12 cellular contexts compared by ENCODE assay signal in genomic region chr10:102668312-102669110, GRCh38. TPM values are rescaled to one million over a fixed set of nuclear protein-coding genes. Genes with fewer than 3 reads are reported as not detected.
DNase-seq lines count a peak whose midpoint lies in the region; ATAC-seq and TF ChIP-seq lines count a peak whose summit lies in the region.
"Had no signal": no experiment of that assay in that cellular context is flagged by ENCODE, and none has a peak within 500 bp of the region (broad histone marks: within the 10 kb centered on the region; RNA-seq: fewer than 3 reads in every experiment).

No MANE protein-coding gene starts in this region.

- peaks cover 15% of the 10 kb centered on the region for H3K4me1 Mint-ChIP-seq in activated naive CD4-positive, alpha-beta T cell treated with anti-CD3 and anti-CD28 coated beads for 36 hours (ENCODE audit: low read depth)

- TF ChIP-seq CTCF in Loucy (conservative IDR thresholded peaks at IDR 0.05; ENCODE audit: low read length) (no peak), esophagus muscularis mucosa (IDR thresholded peaks at IDR 0.05) (no peak), psoas muscle (IDR thresholded peaks at IDR 0.05) (no peak), GM10248 (IDR thresholded peaks at IDR 0.05; ENCODE audit: control extremely low read depth, extremely low read depth, low read depth, missing control alignments) (no peak)

- no peaks in the 10 kb centered on the region for H3F3A ChIP-seq in Loucy (ENCODE audit: low read depth)

- no peaks in the 10 kb centered on the region for H3K27me3 Mint-ChIP-seq in activated naive CD4-positive, alpha-beta T cell treated with anti-CD3 and anti-CD28 coated beads for 36 hours (ENCODE audit: low read depth)
- H3K27me3 Mint-ChIP-seq: activated CD8-positive, alpha-beta memory T cell treated with anti-CD3 and anti-CD28 coated beads, Interleukin-2, amount 10 ng/mL, durations not matched to agents 7 days and 5 days had no signal

- no peaks in the 10 kb centered on the region for H3K36me3 Mint-ChIP-seq in activated naive CD4-positive, alpha-beta T cell treated with anti-CD3 and anti-CD28 coated beads for 36 hours (ENCODE audit: low read depth)
- H3K36me3 Mint-ChIP-seq: activated CD8-positive, alpha-beta memory T cell treated with anti-CD3 and anti-CD28 coated beads, Interleukin-2, amount 10 ng/mL, durations not matched to agents 7 days and 5 days; CD4-positive, CD25-positive, alpha-beta regulatory T cell had no signal

- CTCF ChIA-PET in GM10248 (lab: Yijun Ruan, JAX): interaction anchor here (1.3 to 3.1 kb wide), 6 partner anchors 7 to 436 kb away, joined by 3 to 25 read pairs (median 8); no protein-coding TSS in a partner anchor
- CTCF ChIA-PET in activated naive CD4-positive, alpha-beta T cell treated with anti-CD3 and anti-CD28 coated beads for 36 hours (lab: Charles Lee): interaction anchor here (1.1 to 3.4 kb wide), 2 partner anchors 9 to 15 kb away, joined by 4 to 13 read pairs; no protein-coding TSS in a partner anchor

- TF ChIP-seq EP300 in esophagus muscularis mucosa (IDR thresholded peaks at IDR 0.05): no peak

- no peaks in the 10 kb centered on the region; a peak in 1 of 22 replicates for H4K20me1 ChIP-seq in BLaER1 treated with 17β-estradiol and CSF1 and Interleukin-3, amounts not matched to agents 10 nM and 100 nM
- H4K20me1 ChIP-seq in Loucy (ENCODE audit: insufficient read depth, low read length, poor library complexity, severe bottlenecking): no peaks in the 10 kb centered on the region

- H3K27ac ChIP-seq in BLaER1 treated with 17β-estradiol and CSF1 and Interleukin-3, amounts not matched to agents 10 nM and 100 nM: peak overlapping the region in 9 of 11 experiments; percentile 51 to 82 (median 67); a peak in 13 of 22 replicates
- H3K27ac ChIP-seq in esophagus muscularis mucosa (replicated peaks in 1 of 4) (peak overlapping the region in 3 of 4 donors; percentile 28 to 66 (median 41)), psoas muscle (peak overlapping the region; percentile 46)

- peak overlapping the region; percentile 78 to 99 (median 97) for H3K4me2 ChIP-seq in BLaER1 treated with 17β-estradiol and CSF1 and Interleukin-3, amounts not matched to agents 10 nM and 100 nM
- H3K4me2 ChIP-seq in Loucy (ENCODE audit: low read depth, low read length, poor library complexity, severe bottlenecking): no peak overlapping the region

- no peaks in the 10 kb centered on the region for H3K27me3 ChIP-seq in BLaER1 treated with 17β-estradiol and CSF1 and Interleukin-3, amounts not matched to agents 10 nM and 100 nM
- H3K27me3 ChIP-seq in Loucy (ENCODE audit: insufficient read depth, low read length, poor library complexity, severe bottlenecking) (no peaks in the 10 kb centered on the region), esophagus muscularis mucosa (no peaks in the 10 kb centered on the region), psoas muscle (ENCODE audit: insufficient read depth in 3 of 3, low read length in 2 of 3) (no peaks in the 10 kb centered on the region)

- no peak overlapping the region for H3K27ac Mint-ChIP-seq in activated naive CD4-positive, alpha-beta T cell treated with anti-CD3 and anti-CD28 coated beads for 36 hours
- H3K27ac Mint-ChIP-seq: activated CD8-positive, alpha-beta memory T cell treated with anti-CD3 and anti-CD28 coated beads, Interleukin-2, amount 10 ng/mL, durations not matched to agents 7 days and 5 days had no signal

- peaks cover 74 to 98% (median 83%) of the 10 kb centered on the region in 10 experiments for H3K4me1 ChIP-seq in BLaER1 treated with 17β-estradiol and CSF1 and Interleukin-3, amounts not matched to agents 10 nM and 100 nM
- H3K4me1 ChIP-seq in Loucy (ENCODE audit: insufficient read depth, low read length, poor library complexity, severe bottlenecking) (peaks cover 44% of the 10 kb centered on the region), esophagus muscularis mucosa (peaks cover 24 to 33% (median 29%) of the 10 kb centered on the region in 4 donors), psoas muscle (peaks cover 17% of the 10 kb centered on the region)

- intact Hi-C loops in esophagus muscularis mucosa (cut with DNase I) (no loop called here), psoas muscle (cut with DNase I) (no loop called here)
- intact Hi-C loops in activated naive CD4-positive, alpha-beta T cell treated with anti-CD3 and anti-CD28 coated beads for 36 hours (cut with micrococcal nuclease): no loop called here

- H2AFZ ChIP-seq in Loucy (ENCODE audit: low read length): no peak overlapping the region; the same call in 1 of the 2 replicates

- no peak for TF ChIP-seq POLR2A in esophagus muscularis mucosa (IDR thresholded peaks at IDR 0.05; ENCODE audit: low read depth)

- POLR2A ChIA-PET in GM10248 (lab: Yijun Ruan, JAX): no interaction called here

- no peaks in the 10 kb centered on the region for H3K36me3 ChIP-seq in BLaER1 treated with 17β-estradiol and CSF1 and Interleukin-3, amounts not matched to agents 10 nM and 100 nM
- H3K36me3 ChIP-seq in Loucy (ENCODE audit: insufficient read depth, low read length) (no peaks in the 10 kb centered on the region), esophagus muscularis mucosa (no peaks in the 10 kb centered on the region), psoas muscle (ENCODE audit: insufficient read depth in 1 of 2, low read depth in 1 of 2) (no peaks in the 10 kb centered on the region)

- WGBS in esophagus muscularis mucosa: 74% methylated on average over 8 of the region's 10 CpGs
- WGBS in psoas muscle, 3 donors: 41 to 78% (median 59%) methylated on average over 10 of the region's 10 CpGs

- H3K9me2 ChIP-seq in Loucy (replicated peaks; ENCODE audit: low read depth, low read length): no peaks in the 10 kb centered on the region

- ATAC-seq in psoas muscle: peak in 2 of 4 donors; percentile 13 to 23
- no peak for ATAC-seq in HG02759 (IDR thresholded peaks at IDR 0.05; ENCODE audit: unreplicated experiment)
- ATAC-seq: activated CD8-positive, alpha-beta memory T cell treated with anti-CD3 and anti-CD28 coated beads, Interleukin-2, amount 10 ng/mL, durations not matched to agents 7 days and 5 days had no signal

- no peaks in the 10 kb centered on the region for H3K9me3 Mint-ChIP-seq in activated naive CD4-positive, alpha-beta T cell treated with anti-CD3 and anti-CD28 coated beads for 36 hours
- H3K9me3 Mint-ChIP-seq: CD4-positive, CD25-positive, alpha-beta regulatory T cell had no signal

- no peaks in the 10 kb centered on the region for H3K9me3 ChIP-seq in BLaER1 treated with 17β-estradiol and CSF1 and Interleukin-3, amounts not matched to agents 10 nM and 100 nM (replicated peaks in 1 of 11)
- H3K9me3 ChIP-seq in Loucy (ENCODE audit: insufficient read depth, low read depth, low read length): no peaks in the 10 kb centered on the region
- no peaks in the 10 kb centered on the region for H3K9me3 ChIP-seq in esophagus muscularis mucosa
- no peaks in the 10 kb centered on the region for H3K9me3 ChIP-seq in psoas muscle

- H3K4me3 Mint-ChIP-seq in activated naive CD4-positive, alpha-beta T cell treated with anti-CD3 and anti-CD28 coated beads for 36 hours: no peak overlapping the region
- H3K4me3 Mint-ChIP-seq: activated CD8-positive, alpha-beta memory T cell treated with anti-CD3 and anti-CD28 coated beads, Interleukin-2, amount 10 ng/mL, durations not matched to agents 7 days and 5 days; CD4-positive, CD25-positive, alpha-beta regulatory T cell had no signal

- peak overlapping the region in 10 of 11 experiments; percentile 25 to 69 (median 54); a peak in 17 of 22 replicates for H3K9ac ChIP-seq in BLaER1 treated with 17β-estradiol and CSF1 and Interleukin-3, amounts not matched to agents 10 nM and 100 nM
- H3K9ac ChIP-seq in Loucy (ENCODE audit: low read depth, low read length, poor library complexity, severe bottlenecking): peak overlapping the region; percentile 31

- no peaks in the 10 kb centered on the region for H3K79me2 ChIP-seq in Loucy (ENCODE audit: insufficient read depth, low read length)

- H3K4me3 ChIP-seq in BLaER1 treated with 17β-estradiol and CSF1 and Interleukin-3, amounts not matched to agents 10 nM and 100 nM: no peak overlapping the region
- H3K4me3 ChIP-seq in Loucy (ENCODE audit: low read length, poor library complexity, severe bottlenecking) (no peak overlapping the region), esophagus muscularis mucosa (no peak overlapping the region), psoas muscle (no peak overlapping the region)

- DNase-seq in esophagus muscularis mucosa (ENCODE audit: extremely low spot score) (no peak), psoas muscle (peak in 1 of 2 donors; percentile 49), GM10248 (ENCODE audit: extremely low spot score) (no peak), SK-N-DZ (ENCODE audit: low spot score) (no peak)
- no peak for DNase-seq in activated naive CD4-positive, alpha-beta T cell treated with anti-CD3 and anti-CD28 coated beads for 36 hours
- DNase-seq: activated CD8-positive, alpha-beta memory T cell treated with anti-CD3 and anti-CD28 coated beads, Interleukin-2, amount 10 ng/mL, durations not matched to agents 7 days and 5 days; CD4-positive, CD25-positive, alpha-beta regulatory T cell; PC-3; T-helper 9 cell had no signal

RNA-seq across cellular contexts. Expression of gene TRIM8, which starts 24.2 kb away (rescaled TPM):
- total RNA-seq in esophagus muscularis mucosa: 100 to 1,000 TPM; 103 to 170 (median 159) TPM
- 100 to 1,000 TPM in 3 of 4 donors, 10 to 100 TPM in 1; 97.2 to 166 (median 111) TPM for total RNA-seq in psoas muscle
- 10 to 100 TPM; 57.6 to 72.4 (median 72.3) TPM for polyA plus RNA-seq in psoas muscle
- 10 to 100 TPM; 18.8 to 20.0 TPM for total RNA-seq in activated naive CD4-positive, alpha-beta T cell treated with anti-CD3 and anti-CD28 coated beads for 36 hours
- 32.2 and 35.3 TPM in 2 replicates for polyA plus RNA-seq in SK-N-DZ (2014; cell fraction: cytosol; rRNA removed)
- polyA plus RNA-seq in SK-N-DZ (2014; cell fraction: nucleus; rRNA removed): 24.5 and 41.7 TPM in 2 replicates

RNA-seq across cellular contexts. Expression of gene ARL3, which starts 45.7 kb away (rescaled TPM):
- total RNA-seq in esophagus muscularis mucosa: 1 to 10 TPM; 7.9 to 9.8 (median 8.4) TPM
- 1 to 10 TPM; 2.8 to 5.3 (median 3.3) TPM for total RNA-seq in psoas muscle
- polyA plus RNA-seq in psoas muscle: 1 to 10 TPM; 3.4 to 6.5 (median 4.9) TPM
- 1 to 10 TPM; 3.9 TPM for total RNA-seq in activated naive CD4-positive, alpha-beta T cell treated with anti-CD3 and anti-CD28 coated beads for 36 hours
- polyA plus RNA-seq in SK-N-DZ (2014; cell fraction: cytosol; rRNA removed): 18.1 and 18.2 TPM in 2 replicates
- 11.4 and 12.1 TPM in 2 replicates for polyA plus RNA-seq in SK-N-DZ (2014; cell fraction: nucleus; rRNA removed)

RNA-seq across cellular contexts. Expression of gene SFXN2, which starts 45.9 kb away (rescaled TPM):
- total RNA-seq in esophagus muscularis mucosa: 1 to 10 TPM; 1.2 to 4.0 (median 2.9) TPM
- 1 to 10 TPM; 1.2 to 3.2 (median 2.0) TPM for total RNA-seq in psoas muscle
- polyA plus RNA-seq in psoas muscle: 1 to 10 TPM in 2 of 3 donors, under 1 TPM in 1; 0.45 to 1.7 (median 1.5) TPM
- 1 to 10 TPM; 8.7 to 9.4 TPM for total RNA-seq in activated naive CD4-positive, alpha-beta T cell treated with anti-CD3 and anti-CD28 coated beads for 36 hours
- polyA plus RNA-seq in SK-N-DZ (2014; cell fraction: cytosol; rRNA removed): 8.4 and 16.6 TPM in 2 replicates
- 27.1 and 37.8 TPM in 2 replicates for polyA plus RNA-seq in SK-N-DZ (2014; cell fraction: nucleus; rRNA removed)

Comparison
In these comparisons a context has a peak if more than half of its experiments do, and no peak if none do; other contexts are left out.
1. RNA of gene TRIM8, which starts 24.2 kb away (total RNA-seq): 103 to 170 TPM in esophagus muscularis mucosa and 97.2 to 166 TPM in psoas muscle; 18.8 to 20.0 TPM in activated naive CD4-positive, alpha-beta T cell treated with anti-CD3 and anti-CD28 coated beads for 36 hours; every median in the first group is over 4 times any median in the second.
2. Peak in every context shown above with its lines, with median percentiles within 50 percentile points of each other: H3K27ac ChIP-seq.